Comparison of ENCODE assay signal across 23 cellular contexts in the genomic region with DNA sequence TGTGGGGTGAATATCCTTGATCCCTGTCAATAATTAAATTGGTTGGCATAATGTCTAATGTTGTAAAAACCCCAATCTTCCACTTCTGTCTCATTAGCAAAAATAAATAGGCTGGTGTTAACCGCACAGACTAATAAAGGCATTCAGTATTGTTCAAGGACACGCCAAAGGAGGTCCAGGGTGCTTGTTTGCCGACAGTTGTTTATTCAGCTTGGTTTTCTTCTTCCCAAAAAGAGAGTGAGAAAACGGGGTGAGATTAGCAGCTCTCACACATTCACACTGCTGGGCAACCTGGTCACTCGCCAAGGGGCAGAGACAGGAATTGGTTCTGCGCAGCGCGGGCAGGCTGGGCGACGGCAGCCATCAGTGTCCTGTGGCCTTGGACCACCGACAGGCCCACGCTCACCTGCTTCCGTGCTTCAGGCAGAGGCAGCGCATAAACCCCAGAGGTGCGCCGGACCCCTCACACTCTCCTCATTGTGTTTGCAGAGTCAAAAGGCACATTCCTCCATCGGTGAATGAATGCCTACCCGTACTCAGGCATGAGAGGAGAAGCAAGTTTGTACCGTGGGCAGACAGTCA. TPM values are rescaled to one million over a fixed set of nuclear protein-coding genes. Genes with fewer than 3 reads are reported as not detected.
DNase-seq lines count a peak whose midpoint lies in the region; ATAC-seq and TF ChIP-seq lines count a peak whose summit lies in the region.
"Had no signal": no experiment of that assay in that cellular context is flagged by ENCODE, and none has a peak within 500 bp of the region (broad histone marks: within the 10 kb centered on the region; RNA-seq: fewer than 3 reads in every experiment).

No MANE protein-coding gene starts in this region.

- H3K27me3 ChIP-seq in body of pancreas = no peaks in the 10 kb centered on the region
- H3K27me3 ChIP-seq: brain microvascular endothelial cell had no signal

- ATAC-seq in GM18511 (IDR thresholded peaks at IDR 0.05; ENCODE audit: unreplicated experiment) = peak; percentile 49
- peak; percentile 43 for ATAC-seq in GM19025 (IDR thresholded peaks at IDR 0.05; ENCODE audit: low read depth, unreplicated experiment)
- peak; percentile 27 for ATAC-seq in HG03108 (IDR thresholded peaks at IDR 0.05; ENCODE audit: unreplicated experiment)
- peak; percentile 82 for ATAC-seq in body of pancreas
- ATAC-seq in GM18909 (IDR thresholded peaks at IDR 0.05; ENCODE audit: poor library complexity, unreplicated experiment) = no peak
- ATAC-seq: activated CD8-positive, alpha-beta T cell treated with anti-CD3 and anti-CD28 coated beads, Interleukin-2, amount 10 ng/mL, durations not matched to agents 7 days and 5 days had no signal

- peak; percentile 58 to 75 (median 66) for DNase-seq in body of pancreas
- DNase-seq in GDM1 (lab: John Stamatoyannopoulos, UW) = no peak
- DNase-seq in GM10266 (ENCODE audit: extremely low spot score) = no peak
- DNase-seq in chondrocyte (ENCODE audit: low spot score) = no peak
- DNase-seq: activated CD8-positive, alpha-beta T cell treated with anti-CD3 and anti-CD28 coated beads, Interleukin-2, amount 10 ng/mL, durations not matched to agents 7 days and 5 days; activated naive CD8-positive, alpha-beta T cell treated with anti-CD3 and anti-CD28 coated beads for 36 hours; brain microvascular endothelial cell; DMS 273 treated with DMSO at 0.1 percent for 48 hours; GM23248; NCI-H1105 treated with DMSO at 0.1 percent for 48 hours; NCI-H510A treated with DMSO at 0.1 percent for 48 hours; SK-N-SH; stimulated activated CD4-positive, alpha-beta T cell treated with anti-CD3 and anti-CD28 coated beads, Interleukin-2, amount 100 ng/mL, for 48 hours; stimulated activated naive CD8-positive, alpha-beta T cell treated with anti-CD3 and anti-CD28 coated beads, Interleukin-15, amount 100 ng/mL, for 72 hours; transverse colon had no signal

- peak overlapping the region; percentile 54 to 79 (median 67) for H3K27ac ChIP-seq in body of pancreas
- H3K27ac ChIP-seq: brain microvascular endothelial cell, GM23248, parathyroid adenoma, RWPE1, transverse colon had no signal

- WGBS in body of pancreas, 2 donors = 3 to 17% methylated on average over 5 to 19 of the region's 19 CpGs

- H3K9me3 Mint-ChIP-seq in chondrocyte (ENCODE audit: low read depth) = peaks cover under 1% of the 10 kb centered on the region
- H3K9me3 Mint-ChIP-seq: activated T-helper 1 cell treated with anti-CD3 and anti-CD28 coated beads, Interleukin-12 subunit alpha, Interleukin-12 subunit beta, Interleukin-2, Interleukin-4 antibody, amounts not matched to agents 30 ng/mL and 10 ng/mL and 1 ng/mL, durations not matched to agents 14 hours and 24 hours and 36 hours; memory B cell had no signal

- no peak overlapping the region for H3K27ac Mint-ChIP-seq in chondrocyte (ENCODE audit: unreplicated experiment)
- H3K27ac Mint-ChIP-seq: activated CD8-positive, alpha-beta T cell treated with anti-CD3 and anti-CD28 coated beads, Interleukin-2, amount 10 ng/mL, durations not matched to agents 7 days and 5 days; activated naive CD8-positive, alpha-beta T cell treated with anti-CD3 and anti-CD28 coated beads for 36 hours; activated T-helper 1 cell treated with anti-CD3 and anti-CD28 coated beads, Interleukin-12 subunit alpha, Interleukin-12 subunit beta, Interleukin-2, Interleukin-4 antibody, amounts not matched to agents 30 ng/mL and 10 ng/mL and 1 ng/mL, durations not matched to agents 14 hours and 24 hours and 36 hours; memory B cell had no signal

- peaks cover 29% of the 10 kb centered on the region for H3K4me1 ChIP-seq in body of pancreas
- H3K4me1 ChIP-seq: parathyroid adenoma, transverse colon had no signal

- peak in 1 of 3 donors; percentile 24 for TF ChIP-seq POLR2A in body of pancreas (IDR thresholded peaks at IDR 0.05)

- intact Hi-C loops in body of pancreas (cut with DNase I) = no loop called here

- no peaks in the 10 kb centered on the region for H3K36me3 ChIP-seq in body of pancreas (replicated peaks in 1 of 2; ENCODE audit: insufficient read depth in 1 of 2, low read depth in 2 of 2)
- H3K36me3 ChIP-seq: brain microvascular endothelial cell, transverse colon had no signal

- no peak overlapping the region for H3K4me3 Mint-ChIP-seq in chondrocyte (ENCODE audit: unreplicated experiment)
- H3K4me3 Mint-ChIP-seq: activated CD8-positive, alpha-beta T cell treated with anti-CD3 and anti-CD28 coated beads, Interleukin-2, amount 10 ng/mL, durations not matched to agents 7 days and 5 days; activated naive CD8-positive, alpha-beta T cell treated with anti-CD3 and anti-CD28 coated beads for 36 hours; activated T-helper 1 cell treated with anti-CD3 and anti-CD28 coated beads, Interleukin-12 subunit alpha, Interleukin-12 subunit beta, Interleukin-2, Interleukin-4 antibody, amounts not matched to agents 30 ng/mL and 10 ng/mL and 1 ng/mL, durations not matched to agents 14 hours and 24 hours and 36 hours; memory B cell had no signal

- no peak overlapping the region for H3K4me3 ChIP-seq in body of pancreas
- H3K4me3 ChIP-seq: GM23248, transverse colon had no signal

- H3K9me3 ChIP-seq in body of pancreas = no peaks in the 10 kb centered on the region
- H3K9me3 ChIP-seq: SK-N-SH, transverse colon had no signal

- H3K36me3 Mint-ChIP-seq in chondrocyte (ENCODE audit: low read depth) = no peaks in the 10 kb centered on the region

- TF ChIP-seq CTCF in body of pancreas (IDR thresholded peaks at IDR 0.05) = peak in 1 of 7 experiments; percentile 4
- no peak for TF ChIP-seq CTCF in GM10266 (IDR thresholded peaks at IDR 0.05; ENCODE audit: control insufficient read depth, insufficient read depth, low read depth, missing control alignments)
- TF ChIP-seq CTCF in chondrocyte (IDR thresholded peaks at IDR 0.05) = no peak

- peaks cover 13% of the 10 kb centered on the region for H3K27me3 Mint-ChIP-seq in chondrocyte (ENCODE audit: low read depth)

- H3K4me1 Mint-ChIP-seq in chondrocyte (ENCODE audit: low read depth) = no peaks in the 10 kb centered on the region

RNA-seq across cellular contexts. Expression of a gene that starts 26.2 kb away (rescaled TPM):
- total RNA-seq in body of pancreas = 10 to 100 TPM; 23.4 to 54.0 TPM
- total RNA-seq in chondrocyte = 33.4 to 39.1 TPM (median 37.3 TPM) in 3 replicates

RNA-seq across cellular contexts. Expression of a gene that starts 30.3 kb away (rescaled TPM):
- 10 to 100 TPM; 23.1 to 28.0 TPM for total RNA-seq in body of pancreas
- total RNA-seq in chondrocyte = 13.7 to 19.3 TPM (median 16.9 TPM) in 3 replicates

Comparison
In these comparisons a context has a peak if more than half of its experiments do, and no peak if none do; other contexts are left out.
1. DNase-seq: peak in body of pancreas (4 of 4); none in GDM1 (single experiment), GM10266 (single experiment) and chondrocyte (single experiment).